In the genomic region with DNA sequence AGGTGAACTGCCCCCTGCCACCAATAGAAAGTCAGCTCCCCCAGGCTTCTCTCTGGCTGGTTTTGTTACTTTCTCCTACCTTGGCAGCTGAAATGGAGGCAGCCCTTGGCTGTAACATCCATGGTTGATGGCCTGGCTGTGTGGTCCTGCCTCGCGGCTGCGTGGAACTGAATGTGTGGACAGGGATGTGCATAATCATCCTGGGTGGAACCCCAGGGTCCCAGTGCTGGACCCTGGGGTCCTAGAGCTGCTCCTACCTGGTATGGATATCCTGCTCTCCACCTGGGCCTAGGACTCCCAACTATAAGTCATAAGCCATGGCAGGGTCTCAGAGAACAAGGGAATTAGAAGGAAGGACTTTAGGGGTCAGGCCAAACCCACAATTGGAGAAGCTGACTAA, we compare ENCODE assay signal across 1 cellular context.
TF ChIP-seq lines count a peak whose summit lies in the region.

No MANE protein-coding gene starts in this region.

TF ChIP-seq in GM23338, 12 proteins besides CTCF, POLR2A, EP300 and RAD21 (continued from another document):
- TF ChIP-seq, protein P1, sequence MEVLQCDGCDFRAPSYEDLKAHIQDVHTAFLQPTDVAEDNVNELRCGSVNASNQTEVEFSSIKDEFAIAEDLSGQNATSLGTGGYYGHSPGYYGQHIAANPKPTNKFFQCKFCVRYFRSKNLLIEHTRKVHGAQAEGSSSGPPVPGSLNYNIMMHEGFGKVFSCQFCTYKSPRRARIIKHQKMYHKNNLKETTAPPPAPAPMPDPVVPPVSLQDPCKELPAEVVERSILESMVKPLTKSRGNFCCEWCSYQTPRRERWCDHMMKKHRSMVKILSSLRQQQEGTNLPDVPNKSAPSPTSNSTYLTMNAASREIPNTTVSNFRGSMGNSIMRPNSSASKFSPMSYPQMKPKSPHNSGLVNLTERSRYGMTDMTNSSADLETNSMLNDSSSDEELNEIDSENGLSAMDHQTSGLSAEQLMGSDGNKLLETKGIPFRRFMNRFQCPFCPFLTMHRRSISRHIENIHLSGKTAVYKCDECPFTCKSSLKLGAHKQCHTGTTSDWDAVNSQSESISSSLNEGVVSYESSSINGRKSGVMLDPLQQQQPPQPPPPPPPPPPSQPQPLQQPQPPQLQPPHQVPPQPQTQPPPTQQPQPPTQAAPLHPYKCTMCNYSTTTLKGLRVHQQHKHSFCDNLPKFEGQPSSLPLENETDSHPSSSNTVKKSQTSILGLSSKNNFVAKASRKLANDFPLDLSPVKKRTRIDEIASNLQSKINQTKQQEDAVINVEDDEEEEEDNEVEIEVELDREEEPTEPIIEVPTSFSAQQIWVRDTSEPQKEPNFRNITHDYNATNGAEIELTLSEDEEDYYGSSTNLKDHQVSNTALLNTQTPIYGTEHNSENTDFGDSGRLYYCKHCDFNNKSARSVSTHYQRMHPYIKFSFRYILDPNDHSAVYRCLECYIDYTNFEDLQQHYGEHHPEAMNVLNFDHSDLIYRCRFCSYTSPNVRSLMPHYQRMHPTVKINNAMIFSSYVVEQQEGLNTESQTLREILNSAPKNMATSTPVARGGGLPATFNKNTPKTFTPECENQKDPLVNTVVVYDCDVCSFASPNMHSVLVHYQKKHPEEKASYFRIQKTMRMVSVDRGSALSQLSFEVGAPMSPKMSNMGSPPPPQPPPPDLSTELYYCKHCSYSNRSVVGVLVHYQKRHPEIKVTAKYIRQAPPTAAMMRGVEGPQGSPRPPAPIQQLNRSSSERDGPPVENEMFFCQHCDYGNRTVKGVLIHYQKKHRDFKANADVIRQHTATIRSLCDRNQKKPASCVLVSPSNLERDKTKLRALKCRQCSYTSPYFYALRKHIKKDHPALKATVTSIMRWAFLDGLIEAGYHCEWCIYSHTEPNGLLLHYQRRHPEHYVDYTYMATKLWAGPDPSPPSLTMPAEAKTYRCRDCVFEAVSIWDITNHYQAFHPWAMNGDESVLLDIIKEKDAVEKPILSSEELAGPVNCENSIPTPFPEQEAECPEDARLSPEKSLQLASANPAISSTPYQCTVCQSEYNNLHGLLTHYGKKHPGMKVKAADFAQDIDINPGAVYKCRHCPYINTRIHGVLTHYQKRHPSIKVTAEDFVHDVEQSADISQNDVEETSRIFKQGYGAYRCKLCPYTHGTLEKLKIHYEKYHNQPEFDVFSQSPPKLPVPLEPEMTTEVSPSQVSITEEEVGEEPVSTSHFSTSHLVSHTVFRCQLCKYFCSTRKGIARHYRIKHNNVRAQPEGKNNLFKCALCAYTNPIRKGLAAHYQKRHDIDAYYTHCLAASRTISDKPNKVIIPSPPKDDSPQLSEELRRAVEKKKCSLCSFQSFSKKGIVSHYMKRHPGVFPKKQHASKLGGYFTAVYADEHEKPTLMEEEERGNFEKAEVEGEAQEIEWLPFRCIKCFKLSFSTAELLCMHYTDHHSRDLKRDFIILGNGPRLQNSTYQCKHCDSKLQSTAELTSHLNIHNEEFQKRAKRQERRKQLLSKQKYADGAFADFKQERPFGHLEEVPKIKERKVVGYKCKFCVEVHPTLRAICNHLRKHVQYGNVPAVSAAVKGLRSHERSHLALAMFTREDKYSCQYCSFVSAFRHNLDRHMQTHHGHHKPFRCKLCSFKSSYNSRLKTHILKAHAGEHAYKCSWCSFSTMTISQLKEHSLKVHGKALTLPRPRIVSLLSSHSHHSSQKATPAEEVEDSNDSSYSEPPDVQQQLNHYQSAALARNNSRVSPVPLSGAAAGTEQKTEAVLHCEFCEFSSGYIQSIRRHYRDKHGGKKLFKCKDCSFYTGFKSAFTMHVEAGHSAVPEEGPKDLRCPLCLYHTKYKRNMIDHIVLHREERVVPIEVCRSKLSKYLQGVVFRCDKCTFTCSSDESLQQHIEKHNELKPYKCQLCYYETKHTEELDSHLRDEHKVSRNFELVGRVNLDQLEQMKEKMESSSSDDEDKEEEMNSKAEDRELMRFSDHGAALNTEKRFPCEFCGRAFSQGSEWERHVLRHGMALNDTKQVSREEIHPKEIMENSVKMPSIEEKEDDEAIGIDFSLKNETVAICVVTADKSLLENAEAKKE (CRISPR knock-in tag; IDR thresholded peaks at IDR 0.05) = no peak
